ENCODE assay signal across 10 cellular contexts in the genomic region with DNA sequence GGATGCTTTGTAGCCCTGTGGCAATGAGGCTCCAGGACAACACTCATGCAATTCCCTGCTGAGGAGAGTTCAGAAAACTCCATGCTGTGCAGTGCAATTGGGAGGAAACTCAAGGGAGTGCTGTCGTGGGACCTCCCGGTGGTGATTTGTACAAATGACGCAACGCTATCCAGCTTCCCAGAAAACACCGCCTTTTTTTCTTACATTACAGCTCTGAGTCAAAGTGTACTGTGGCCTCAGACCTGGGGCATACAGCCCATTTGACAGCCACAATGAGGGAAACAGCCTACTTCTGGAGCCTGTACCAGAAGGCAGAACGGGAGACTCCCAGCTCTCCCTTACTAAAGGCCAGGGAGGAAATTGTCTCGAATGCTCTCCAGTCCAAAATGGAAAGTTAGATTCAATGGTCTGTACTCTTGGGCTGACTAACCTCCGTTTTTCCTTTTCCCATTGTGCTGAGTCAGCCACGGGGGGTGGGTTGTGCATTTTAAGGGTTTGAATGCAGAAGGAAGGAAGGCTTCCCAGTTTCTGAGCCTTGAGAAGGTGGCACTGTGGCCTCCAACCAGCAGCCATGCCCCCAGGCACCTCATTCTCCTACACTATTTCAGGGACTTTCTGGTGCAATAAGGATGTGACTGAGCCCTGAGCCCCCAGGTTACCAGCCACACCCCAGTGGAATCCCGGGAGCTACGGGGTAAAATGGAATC. TPM values are rescaled to one million over a fixed set of nuclear protein-coding genes. Genes with fewer than 3 reads are reported as not detected.
DNase-seq lines count a peak whose midpoint lies in the region; ATAC-seq, FAIRE-seq and TF ChIP-seq lines count a peak whose summit lies in the region.
"Had no signal": no experiment of that assay in that cellular context is flagged by ENCODE, and none has a peak within 500 bp of the region (broad histone marks: within the 10 kb centered on the region; RNA-seq: fewer than 3 reads in every experiment).

No MANE protein-coding gene starts in this region.

- intact Hi-C loops in HepG2 (cut with micrococcal nuclease; ENCODE audit: unreplicated experiment) = no loop called here

- TF ChIP-seq RAD21 in HepG2 (CRISPR knock-in tag; IDR thresholded peaks at IDR 0.05) = no peak

- H3K27ac ChIP-seq in brain microvascular endothelial cell (peak overlapping the region; percentile 47), HepG2 (ENCODE audit: extremely low read length, insufficient read depth, low read length) (no peak overlapping the region), thymus (ENCODE audit: low read depth) (peak overlapping the region; percentile 59)

- FAIRE-seq in HepG2 (lab: Jason Lieb, UNC) = no peak

- no peaks in the 10 kb centered on the region for H3K79me2 ChIP-seq in HepG2 (ENCODE audit: insufficient read depth, low read length)

- H3K4me2 ChIP-seq in HepG2 (ENCODE audit: low read depth, low read length) = 0 out of 2 replicates have a peak overlapping the region, but pooled peaks have one; percentile 5

- POLR2A ChIA-PET in HepG2 (lab: Yijun Ruan, JAX) = no interaction called here

- TF ChIP-seq EP300 in HepG2 (IDR thresholded peaks at IDR 0.05; ENCODE audit: low read depth in 2 of 2, low read length in 2 of 2) (no peak), HepG2 (CRISPR knock-in tag; IDR thresholded peaks at IDR 0.05; ENCODE audit: borderline replicate concordance) (no peak)

- H2AFZ ChIP-seq in HepG2 (ENCODE audit: low read length) = no peak overlapping the region

- CTCF ChIA-PET in HepG2 (lab: Yijun Ruan, JAX; ENCODE audit: low intra/inter-chr PET ratio, low total read pairs) = no interaction called here

- BruUV-seq in HepG2 (replicated peaks; lab: Mats Ljungman, UMichigan) = no TSS peak

- 6% methylated on average over 11 of the region's 11 CpGs for WGBS in HepG2 (ENCODE audit: low lambda C conversion rate)
- 55% methylated on average over 11 of the region's 11 CpGs for WGBS in thymus

- peak; percentile 56 for ATAC-seq in HepG2
- no peak for ATAC-seq in GM18861 (IDR thresholded peaks at IDR 0.05; ENCODE audit: unreplicated experiment)
- ATAC-seq in HG02571 (IDR thresholded peaks at IDR 0.05; ENCODE audit: unreplicated experiment) = no peak

- in situ Hi-C loops in KBM-7 (cut with MboI; ENCODE audit: low pct_unique_long_range_greater_than_20kb, low sequenced_read_pairs) (no loop called here), brain microvascular endothelial cell (cut with HindIII; ENCODE audit: low pct_ligation_motif_present, low sequenced_read_pairs) (no loop called here), HepG2 (cut with HindIII; ENCODE audit: extremely low pct_ligation_motif_present, low pct_unique_long_range_greater_than_20kb) (no loop called here)

- TF ChIP-seq CTCF in brain microvascular endothelial cell (IDR thresholded peaks at IDR 0.05; ENCODE audit: low read depth, low read length, missing control alignments) (no peak), HepG2 (CRISPR knock-in tag; IDR thresholded peaks at IDR 0.05) (no peak)

- H3K9me3 ChIP-seq in HepG2 (ENCODE audit: low read length) (no peaks in the 10 kb centered on the region), thymus (ENCODE audit: control insufficient read depth) (no peaks in the 10 kb centered on the region)

- no peaks in the 10 kb centered on the region for H3K36me3 ChIP-seq in brain microvascular endothelial cell (replicated peaks)
- H3K36me3 ChIP-seq in HepG2 (replicated peaks in 1 of 2; ENCODE audit: control insufficient read depth in 1 of 2, insufficient read depth in 2 of 2, low read length in 2 of 2) = no peaks in the 10 kb centered on the region
- no peaks in the 10 kb centered on the region for H3K36me3 ChIP-seq in thymus (ENCODE audit: control insufficient read depth, insufficient read depth)

- H4K20me1 ChIP-seq in HepG2 (ENCODE audit: insufficient read depth, low read length) = no peaks in the 10 kb centered on the region

- H3K9ac ChIP-seq in HepG2 (ENCODE audit: insufficient read depth, low read depth, low read length) = no peak overlapping the region

- peak; percentile 58 for DNase-seq in KBM-7
- DNase-seq in brain microvascular endothelial cell = peak; percentile 81
- DNase-seq in HepG2 (ENCODE audit: low spot score) = no peak
- DNase-seq in NCI-H1105 (lab: John Stamatoyannopoulos, UW) = no peak
- DNase-seq in NCI-H2107 treated with DMSO at 0.1 percent for 48 hours (lab: John Stamatoyannopoulos, UW; ENCODE audit: unreplicated experiment) = no peak
- DNase-seq: activated CD4-positive, alpha-beta T cell treated with anti-CD3 and anti-CD28 coated beads, Interleukin-2, amount 50 U/mL, for 1 hour; dermis blood vessel endothelial cell had no signal

- 0 out of 2 replicates have a peak, but pooled peaks cover 7% of the 10 kb centered on the region for H3K4me1 ChIP-seq in HepG2 (ENCODE audit: insufficient read depth, low read length)
- no peaks in the 10 kb centered on the region for H3K4me1 ChIP-seq in thymus (ENCODE audit: control insufficient read depth, insufficient read depth, low read length)

- no peak for TF ChIP-seq POLR2A in HepG2 (IDR thresholded peaks at IDR 0.05; ENCODE audit: insufficient read depth in 1 of 2, low read depth in 2 of 2, low read length in 2 of 2)

- H3K27me3 ChIP-seq in brain microvascular endothelial cell (replicated peaks) (peaks cover 2% of the 10 kb centered on the region), HepG2 (ENCODE audit: control insufficient read depth in 1 of 2, insufficient read depth in 2 of 2, low read length in 2 of 2) (peaks cover 0 to 19% of the 10 kb centered on the region in 2 experiments; a peak in 3 of 5 replicates), thymus (ENCODE audit: control insufficient read depth, insufficient read depth) (peaks cover 6% of the 10 kb centered on the region)

- H3K4me3 ChIP-seq in brain microvascular endothelial cell (ENCODE audit: low read depth, low read length) (no peak overlapping the region), HepG2 (replicated peaks in 1 of 3; ENCODE audit: insufficient read depth in 1 of 3, low read depth in 2 of 3, low read length in 3 of 3) (no peak overlapping the region), thymus (ENCODE audit: low read length) (no peak overlapping the region)

TF ChIP-seq in HepG2, 621 proteins besides CTCF, POLR2A, EP300 and RAD21:
- peak; percentile 33; the same call in 1 of the 2 replicates for TF ChIP-seq MAFF (IDR thresholded peaks at IDR 0.05; ENCODE audit: low read depth, low read length)
- TF ChIP-seq MAFK (conservative IDR thresholded peaks at IDR 0.05 in 1 of 2, IDR thresholded peaks at IDR 0.05 in 1 of 2; ENCODE audit: low read length in 2 of 2) = peak; percentile 53 to 70
- no peak for TF ChIP-seq HNF4G (IDR thresholded peaks at IDR 0.05; ENCODE audit: borderline replicate concordance, low read depth, low read length)
- no peak for TF ChIP-seq HNF4G (CRISPR knock-in tag; IDR thresholded peaks at IDR 0.05; ENCODE audit: borderline replicate concordance, low read depth)
- TF ChIP-seq CEBPB (IDR thresholded peaks at IDR 0.05; ENCODE audit: borderline replicate concordance, low read depth, low read length) = peak; percentile 15; the same call in 1 of the 2 replicates

RNA-seq across cellular contexts. Expression of a gene that starts 16.4 kb away (rescaled TPM):
- total RNA-seq in HepG2 (2016; rRNA removed; fragmentation: Illumina TruSeq; extraction: Trizol) = not detected in 2 replicates
- total RNA-seq in HepG2 (2016; cell fraction: cytosol; rRNA removed; fragmentation: Illumina TruSeq; extraction: Trizol; ENCODE audit: low read depth) = not detected in 2 replicates
- total RNA-seq in HepG2 (2016; cell fraction: insoluble cytoplasmic fraction; rRNA removed; fragmentation: Illumina TruSeq; extraction: Trizol) = not detected in 2 replicates
- not detected in 2 replicates for total RNA-seq in HepG2 (2016; cell fraction: membrane; rRNA removed; fragmentation: Illumina TruSeq; extraction: Trizol)
- 0.09 TPM in 1 of 2 replicates, not detected in the other for total RNA-seq in HepG2 (2016; cell fraction: nucleus; rRNA removed; fragmentation: Illumina TruSeq; extraction: Trizol)
- not detected in 2 replicates for polyA plus RNA-seq in HepG2 (2011; rRNA removed)
- polyA plus RNA-seq in HepG2 (2011; cell fraction: cytosol; rRNA removed) = not detected in 2 replicates
- not detected in 2 replicates for polyA plus RNA-seq in HepG2 (2011; cell fraction: nucleus; rRNA removed)
- not detected in 2 replicates for polyA plus RNA-seq in HepG2 (2012)
- polyA plus RNA-seq in HepG2 (2016; cell fraction: cytosol; fragmentation: Illumina TruSeq; extraction: Trizol; ENCODE audit: low read depth) = not detected in 2 replicates
- not detected in 2 replicates for polyA plus RNA-seq in HepG2 (2016; cell fraction: insoluble cytoplasmic fraction; fragmentation: Illumina TruSeq; extraction: Trizol; ENCODE audit: low read depth)
- polyA plus RNA-seq in HepG2 (2016; cell fraction: membrane; fragmentation: Illumina TruSeq; extraction: Trizol; ENCODE audit: low read depth) = not detected in 2 replicates
- 0.11 TPM in 1 of 2 replicates, not detected in the other for polyA plus RNA-seq in HepG2 (2016; cell fraction: nucleus; fragmentation: Illumina TruSeq; extraction: Trizol; ENCODE audit: insufficient read depth, low read depth)
- polyA minus RNA-seq in HepG2 (2011; rRNA and poly(A)+ RNA removed; ENCODE audit: low replicate concordance) = 7.5 TPM in 1 of 2 replicates, not detected in the other
- polyA minus RNA-seq in HepG2 (2011; cell fraction: cytosol; rRNA and poly(A)+ RNA removed) = not detected in 2 replicates
- polyA minus RNA-seq in HepG2 (2011; cell fraction: nucleus; rRNA and poly(A)+ RNA removed) = not detected in 2 replicates
- 40.8 TPM for polyA plus RNA-seq in thymus

Comparison
In these comparisons a context has a peak if more than half of its experiments do, and no peak if none do; other contexts are left out.
1. DNase-seq: peak in KBM-7 (single experiment) and brain microvascular endothelial cell (single experiment); none in HepG2 (single experiment), NCI-H1105 (single experiment) and NCI-H2107 treated with DMSO at 0.1 percent for 48 hours (single experiment).
2. RNA of a gene that starts 16.4 kb away (polyA plus RNA-seq): 40.8 TPM in thymus (single experiment); 0.11 TPM in HepG2; every median in the first group is over 10 times any median in the second.